Comparison of ENCODE assay signal across 26 cellular contexts in genomic region chr18:34528177-34528576, GRCh38.
"Had no signal": no experiment of that assay in that cellular context is flagged by ENCODE, and none has a peak within 500 bp of the region (broad histone marks: within the 10 kb centered on the region; RNA-seq: fewer than 3 reads in every experiment).

No MANE protein-coding gene starts in this region.

- H3K27ac Mint-ChIP-seq: memory B cell; mesothelial cell of epicardium; naive B cell; natural killer cell treated with Interleukin-12 subunit alpha and Interleukin-12 subunit beta and Interleukin-15 and Interleukin-18, amount 100 ng/mL, for 72 hours; type B pancreatic cell had no signal

- H3K27me3 Mint-ChIP-seq: memory B cell; naive B cell; natural killer cell treated with Interleukin-12 subunit alpha and Interleukin-12 subunit beta and Interleukin-15 and Interleukin-18, amount 100 ng/mL, for 72 hours; type B pancreatic cell had no signal

- H3K4me1 ChIP-seq: prostate gland, stomach, tibial artery had no signal

- H3K36me3 Mint-ChIP-seq: memory B cell; mesothelial cell of epicardium; naive B cell; natural killer cell treated with Interleukin-12 subunit alpha and Interleukin-12 subunit beta and Interleukin-15 and Interleukin-18, amount 100 ng/mL, for 72 hours; type B pancreatic cell had no signal

- FAIRE-seq: frontal cortex, keratinocyte had no signal

- H3K27ac ChIP-seq: dorsolateral prefrontal cortex, prostate gland, right atrium auricular region, stomach, tibial artery had no signal

- H3K4me3 ChIP-seq: dorsolateral prefrontal cortex, lung, mucosa of descending colon, prostate gland, right atrium auricular region, smooth muscle cell, stomach, tibial artery had no signal

- ATAC-seq: left lobe of liver; mucosa of descending colon; natural killer cell treated with Interleukin-12 subunit alpha and Interleukin-12 subunit beta and Interleukin-15 and Interleukin-18, amount 100 ng/mL, for 72 hours; sciatic nerve had no signal

- H3K4me3 Mint-ChIP-seq: memory B cell; mesothelial cell of epicardium; naive B cell; natural killer cell treated with Interleukin-12 subunit alpha and Interleukin-12 subunit beta and Interleukin-15 and Interleukin-18, amount 100 ng/mL, for 72 hours; neural crest cell; type B pancreatic cell had no signal

- DNase-seq: cortex of kidney; dorsolateral prefrontal cortex; effector CD8-positive, alpha-beta T cell; hypothalamus; mucosa of descending colon; naive B cell; stimulated activated CD4-positive, alpha-beta T cell treated with anti-CD3 and anti-CD28 coated beads, Interleukin-12 subunit alpha, Interleukin-12 subunit beta, amount 100 ng/mL, for 4 hours; stimulated activated CD4-positive, alpha-beta T cell treated with anti-CD3 and anti-CD28 coated beads, Interleukin-1b, Interleukin-23, amount 100 ng/mL, for 48 hours; stimulated activated CD4-positive, alpha-beta T cell treated with anti-CD3 and anti-CD28 coated beads, Interleukin-4, amount 100 ng/mL, for 1 hour; stimulated activated CD8-positive, alpha-beta memory T cell treated with anti-CD3 and anti-CD28 coated beads, Interleukin-4, amount 100 ng/mL, for 48 hours; stimulated activated naive CD4-positive, alpha-beta T cell; stomach; tibial artery had no signal

- H3K4me1 Mint-ChIP-seq: memory B cell, naive B cell had no signal

- H3K36me3 ChIP-seq: prostate gland, right atrium auricular region, stomach, tibial artery had no signal

- H3K27me3 ChIP-seq: dorsolateral prefrontal cortex, right atrium auricular region, stomach, tibial artery had no signal

- H3K9me3 Mint-ChIP-seq: mesothelial cell of epicardium, neural crest cell, type B pancreatic cell had no signal

- H3K9me3 ChIP-seq: mucosa of descending colon, prostate gland, right atrium auricular region, stomach, tibial artery had no signal

- H3K4me2 ChIP-seq: smooth muscle cell had no signal
